ENCODE assay signal across 22 cellular contexts in the genomic region with DNA sequence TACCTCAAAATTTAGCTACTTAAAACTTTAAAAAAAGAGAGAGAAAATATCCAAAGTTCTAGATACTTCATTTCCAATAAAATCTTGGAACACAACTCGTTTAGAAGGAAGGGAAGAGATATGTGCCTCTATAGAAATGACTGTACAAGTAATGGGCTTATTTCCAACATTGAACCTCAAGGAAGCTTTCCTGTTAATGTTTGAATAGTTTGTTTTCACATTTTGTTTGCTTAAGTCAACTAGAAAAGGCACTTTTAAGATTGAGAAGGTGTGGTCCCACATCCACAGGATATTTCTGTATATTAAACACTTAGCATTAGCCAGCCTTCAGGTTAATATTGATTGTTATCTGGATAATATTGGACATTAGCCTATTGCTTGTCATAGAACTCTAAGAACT.
A peak's percentile ranks its signal among the peaks of the same experiment; 100 is the strongest.
DNase-seq lines count a peak whose midpoint lies in the region; ATAC-seq, FAIRE-seq and TF ChIP-seq lines count a peak whose summit lies in the region.
"Had no signal": no experiment of that assay in that cellular context is flagged by ENCODE, and none has a peak within 500 bp of the region (broad histone marks: within the 10 kb centered on the region; RNA-seq: fewer than 3 reads in every experiment).

No MANE protein-coding gene starts in this region.

- intact Hi-C loops in pancreas (cut with DNase I), result no loop called here

- H3K4me3 ChIP-seq in bronchial epithelial cell (ENCODE audit: low read depth, low read length), result no peak overlapping the region
- H3K4me3 ChIP-seq in pancreas, result no peak overlapping the region
- H3K4me3 ChIP-seq: A549; BLaER1 treated with 17β-estradiol and CSF1 and Interleukin-3, amounts not matched to agents 10 nM and 100 nM; GM23338 had no signal

- peak; percentile 38 to 84 (median 66) for ATAC-seq in pancreas
- no peak for ATAC-seq in HG03571 (IDR thresholded peaks at IDR 0.05; ENCODE audit: unreplicated experiment)
- ATAC-seq in GM19452 (IDR thresholded peaks at IDR 0.05; ENCODE audit: unreplicated experiment), result no peak
- ATAC-seq: A549, GM23338 had no signal

- H3K4me1 ChIP-seq in pancreas, result peaks cover 0 to 4% (median 0%) of the 10 kb centered on the region in 3 donors
- H3K4me1 ChIP-seq: A549; BE2C; BLaER1 treated with 17β-estradiol and CSF1 and Interleukin-3, amounts not matched to agents 10 nM and 100 nM had no signal

- no peaks in the 10 kb centered on the region for H3K9me3 ChIP-seq in pancreas
- H3K9me3 ChIP-seq: A549; BE2C; BLaER1 treated with 17β-estradiol and CSF1 and Interleukin-3, amounts not matched to agents 10 nM and 100 nM had no signal

- peak overlapping the region in 1 of 4 donors; percentile 29 for H3K27ac ChIP-seq in pancreas
- H3K27ac ChIP-seq: A549; BLaER1 treated with 17β-estradiol and CSF1 and Interleukin-3, amounts not matched to agents 10 nM and 100 nM had no signal

- 5 to 11% methylated on average over 1 of the region's 1 CpG for WGBS in pancreas, 2 donors

- no peak for TF ChIP-seq CTCF in bronchial epithelial cell (IDR thresholded peaks at IDR 0.05; ENCODE audit: insufficient read depth, low read length, severe bottlenecking)
- TF ChIP-seq CTCF in pancreas (IDR thresholded peaks at IDR 0.05), result no peak

- DNase-seq in DMS53 (lab: John Stamatoyannopoulos, UW) (peak; percentile 7), DMS53 treated with DMSO at 0.1 percent for 48 hours (lab: John Stamatoyannopoulos, UW; ENCODE audit: unreplicated experiment) (no peak), bronchial epithelial cell (ENCODE audit: low read depth) (peak; percentile 35), pancreas (no peak), H54 (ENCODE audit: insufficient read length, low spot score) (no peak), amygdala (lab: John Stamatoyannopoulos, UW) (no peak)
- DNase-seq: 8988T; ACHN; AML-193; BE2C; CD4-positive, alpha-beta T cell; CD8-positive, alpha-beta memory T cell; DMS 273 treated with DMSO at 0.1 percent for 48 hours; DND-41; HCEC 1CT had no signal

- H3K36me3 ChIP-seq in bronchial epithelial cell (ENCODE audit: control insufficient read depth, insufficient read depth, low read length) (no peaks in the 10 kb centered on the region), pancreas (no peaks in the 10 kb centered on the region)
- H3K36me3 ChIP-seq: BE2C; BLaER1 treated with 17β-estradiol and CSF1 and Interleukin-3, amounts not matched to agents 10 nM and 100 nM had no signal

- FAIRE-seq in bronchial epithelial cell (lab: Jason Lieb, UNC), result no peak
- FAIRE-seq in pancreas (lab: Jason Lieb, UNC), result no peak
- FAIRE-seq in H54 (lab: Jason Lieb, UNC), result no peak
- FAIRE-seq: A549, D721Med, GM12892 had no signal

- no peaks in the 10 kb centered on the region for H3K27me3 ChIP-seq in bronchial epithelial cell (ENCODE audit: control insufficient read depth, insufficient read depth, low read length)
- no peaks in the 10 kb centered on the region for H3K27me3 ChIP-seq in pancreas
- H3K27me3 ChIP-seq: BE2C; BLaER1 treated with 17β-estradiol and CSF1 and Interleukin-3, amounts not matched to agents 10 nM and 100 nM had no signal

- no peak for TF ChIP-seq POLR2A in H54 (IDR thresholded peaks at IDR 0.05; ENCODE audit: low read depth, low read length)

Comparison
In these comparisons a context has a peak if more than half of its experiments do, and no peak if none do; other contexts are left out.
1. DNase-seq: peak in DMS53 (single experiment) and bronchial epithelial cell (single experiment); none in DMS53 treated with DMSO at 0.1 percent for 48 hours (single experiment), pancreas (0 of 6), H54 (single experiment) and amygdala (0 of 56).
2. ATAC-seq: peak in pancreas (4 of 4); none in HG03571 (single experiment) and GM19452 (single experiment).